In genomic region chr16:28499854-28500253, GRCh38 we compare ENCODE assay signal across 34 cellular contexts. TPM values are rescaled to one million over a fixed set of nuclear protein-coding genes. Genes with fewer than 3 reads are reported as not detected.
DNase-seq lines count a peak whose midpoint lies in the region; ATAC-seq, FAIRE-seq and TF ChIP-seq lines count a peak whose summit lies in the region.
"Had no signal": no experiment of that assay in that cellular context is flagged by ENCODE, and none has a peak within 500 bp of the region (broad histone marks: within the 10 kb centered on the region; RNA-seq: fewer than 3 reads in every experiment).

No MANE protein-coding gene starts in this region.

- no peaks in the 10 kb centered on the region for H3K9me3 ChIP-seq in CD4-positive, CD25-positive, alpha-beta regulatory T cell (ENCODE audit: control insufficient read depth in 2 of 2, low read length in 2 of 2)
- H3K9me3 ChIP-seq in naive thymus-derived CD4-positive, alpha-beta T cell (ENCODE audit: control insufficient read depth in 2 of 3, low read length in 3 of 3): no peaks in the 10 kb centered on the region
- H3K9me3 ChIP-seq in osteoblast (ENCODE audit: low read depth, low read length): no peaks in the 10 kb centered on the region
- H3K9me3 ChIP-seq: ascending aorta, colonic mucosa, gastroesophageal sphincter had no signal

- no peak overlapping the region for H3K4me2 ChIP-seq in osteoblast (ENCODE audit: insufficient read depth, low read length)

- FAIRE-seq in RCC 7860 (lab: Jason Lieb, UNC): no peak
- no peak for FAIRE-seq in H54 (lab: Jason Lieb, UNC)
- FAIRE-seq: D721Med, GM18507, H1, small intestine, urothelium cell line had no signal

- H3K27me3 ChIP-seq in CD4-positive, CD25-positive, alpha-beta regulatory T cell (ENCODE audit: control insufficient read depth, insufficient read depth, low read length): no peaks in the 10 kb centered on the region
- H3K27me3 ChIP-seq in naive thymus-derived CD4-positive, alpha-beta T cell (ENCODE audit: control insufficient read depth in 2 of 2, insufficient read depth in 2 of 2, low read length in 2 of 2): no peaks in the 10 kb centered on the region
- H3K27me3 ChIP-seq in osteoblast (ENCODE audit: insufficient read depth, low read length): peaks cover under 1% of the 10 kb centered on the region
- H3K27me3 ChIP-seq: ascending aorta, colonic mucosa had no signal

- TF ChIP-seq CTCF in osteoblast (IDR thresholded peaks at IDR 0.05; ENCODE audit: extremely low read depth, low read depth, low read length): no peak

- no peak overlapping the region for H3K4me3 ChIP-seq in CD4-positive, CD25-positive, alpha-beta regulatory T cell (ENCODE audit: low read depth, low read length)
- H3K4me3 ChIP-seq in naive thymus-derived CD4-positive, alpha-beta T cell (ENCODE audit: low read length): no peak overlapping the region
- H3K4me3 ChIP-seq in osteoblast (ENCODE audit: insufficient read depth, low read length): no peak overlapping the region
- H3K4me3 ChIP-seq: ascending aorta, colonic mucosa, gastroesophageal sphincter, lung had no signal

- peaks cover 13% of the 10 kb centered on the region for H3K4me1 ChIP-seq in CD4-positive, CD25-positive, alpha-beta regulatory T cell (ENCODE audit: control insufficient read depth, insufficient read depth, low read length, poor library complexity, severe bottlenecking)
- H3K4me1 ChIP-seq in naive thymus-derived CD4-positive, alpha-beta T cell (ENCODE audit: control insufficient read depth in 2 of 2, insufficient read depth in 2 of 2, low read length in 2 of 2): peaks cover 8 to 19% of the 10 kb centered on the region in 2 donors
- no peaks in the 10 kb centered on the region for H3K4me1 ChIP-seq in osteoblast (ENCODE audit: insufficient read depth, low read length)
- H3K4me1 ChIP-seq: ascending aorta, colonic mucosa, gastroesophageal sphincter had no signal

- H3K36me3 ChIP-seq in CD4-positive, CD25-positive, alpha-beta regulatory T cell (ENCODE audit: control insufficient read depth, insufficient read depth, low read length): no peaks in the 10 kb centered on the region
- H3K36me3 ChIP-seq in naive thymus-derived CD4-positive, alpha-beta T cell (ENCODE audit: control insufficient read depth in 2 of 3, insufficient read depth in 3 of 3, low read length in 3 of 3): peaks cover 0 to 6% (median 0%) of the 10 kb centered on the region in 3 experiments
- H3K36me3 ChIP-seq in osteoblast (ENCODE audit: insufficient read depth, low read length): no peaks in the 10 kb centered on the region
- H3K36me3 ChIP-seq: ascending aorta, colonic mucosa, gastroesophageal sphincter had no signal

- H3K4me3 Mint-ChIP-seq in CD4-positive, CD25-positive, alpha-beta regulatory T cell: peak overlapping the region in 2 of 4 donors; percentile 38
- H3K4me3 Mint-ChIP-seq in naive thymus-derived CD4-positive, alpha-beta T cell: no peak overlapping the region

- no peaks in the 10 kb centered on the region for H4K20me1 ChIP-seq in osteoblast (ENCODE audit: insufficient read depth, low read length)

- no peak for TF ChIP-seq POLR2A in H54 (IDR thresholded peaks at IDR 0.05; ENCODE audit: low read depth, low read length)

- no peaks in the 10 kb centered on the region for H3K9me3 Mint-ChIP-seq in CD4-positive, CD25-positive, alpha-beta regulatory T cell
- no peaks in the 10 kb centered on the region for H3K9me3 Mint-ChIP-seq in naive thymus-derived CD4-positive, alpha-beta T cell

- peaks cover 0 to 35% (median 14%) of the 10 kb centered on the region in 4 donors for H3K4me1 Mint-ChIP-seq in CD4-positive, CD25-positive, alpha-beta regulatory T cell
- peaks cover 29 to 38% (median 32%) of the 10 kb centered on the region in 7 donors for H3K4me1 Mint-ChIP-seq in naive thymus-derived CD4-positive, alpha-beta T cell

- POLR2A ChIA-PET in naive thymus-derived CD4-positive, alpha-beta T cell (lab: Charles Lee): interaction anchor here (0.6 kb wide), 3 partner anchors 11 to 1212 kb away, joined by 3 read pairs; no protein-coding TSS in a partner anchor

- no peak overlapping the region for H2AFZ ChIP-seq in osteoblast (ENCODE audit: low read length)

- H3K27me3 Mint-ChIP-seq in CD4-positive, CD25-positive, alpha-beta regulatory T cell: no peaks in the 10 kb centered on the region
- no peaks in the 10 kb centered on the region for H3K27me3 Mint-ChIP-seq in naive thymus-derived CD4-positive, alpha-beta T cell

- H3K27ac Mint-ChIP-seq in CD4-positive, CD25-positive, alpha-beta regulatory T cell: peak overlapping the region in 2 of 3 donors; percentile 33 to 69
- peak overlapping the region in 5 of 9 donors; percentile 31 to 92 (median 74) for H3K27ac Mint-ChIP-seq in naive thymus-derived CD4-positive, alpha-beta T cell

- CTCF ChIA-PET in naive thymus-derived CD4-positive, alpha-beta T cell (lab: Charles Lee): no interaction called here

- ATAC-seq in CD4-positive, CD25-positive, alpha-beta regulatory T cell (ENCODE audit: low read depth in 2 of 2): no peak
- ATAC-seq in naive thymus-derived CD4-positive, alpha-beta T cell: no peak
- no peak for ATAC-seq in GM19395 (IDR thresholded peaks at IDR 0.05; ENCODE audit: unreplicated experiment)
- ATAC-seq: gastroesophageal sphincter, left cardiac atrium, SK-N-SH treated with all-trans-retinoic acid at 6 μM for 48 hours had no signal

- H3K79me2 ChIP-seq in osteoblast (ENCODE audit: insufficient read depth, low read length): no peaks in the 10 kb centered on the region

- peaks cover 9% of the 10 kb centered on the region for H3K36me3 Mint-ChIP-seq in CD4-positive, CD25-positive, alpha-beta regulatory T cell
- H3K36me3 Mint-ChIP-seq in naive thymus-derived CD4-positive, alpha-beta T cell: peaks cover 0 to 22% (median 0%) of the 10 kb centered on the region in 5 donors

- DNase-seq in A172 (ENCODE audit: low spot score) (peak; percentile 66), RCC 7860 (ENCODE audit: low spot score) (peak; percentile 9), H54 (ENCODE audit: insufficient read length, low spot score) (no peak), osteoblast (ENCODE audit: insufficient read length, low spot score, missing footprints) (no peak)
- no peak for DNase-seq in CD4-positive, CD25-positive, alpha-beta regulatory T cell
- DNase-seq in naive thymus-derived CD4-positive, alpha-beta T cell: no peak
- DNase-seq: activated CD8-positive, alpha-beta memory T cell treated with anti-CD3 and anti-CD28 coated beads for 24 hours; activated T-cell treated with anti-CD3 and anti-CD28 coated beads for 4 hours; C1 segment of cervical spinal cord; colonic mucosa; effector CD4-positive, alpha-beta T cell; left cardiac atrium; OCI-M1; small intestine; stimulated activated naive CD4-positive, alpha-beta T cell treated with Interleukin-2 at 50 U/mL for 16 hours had no signal

- intact Hi-C loops in naive thymus-derived CD4-positive, alpha-beta T cell (cut with micrococcal nuclease): loop anchor here in 1 of 2 donors (10.0 kb wide), 3 partner anchors 285 to 355 kb away; partner anchors contain the start of genes TUFM and XPO6

- H3K27ac ChIP-seq in CD4-positive, CD25-positive, alpha-beta regulatory T cell (ENCODE audit: insufficient read depth, low read length, poor library complexity, severe bottlenecking): no peak overlapping the region
- H3K27ac ChIP-seq in naive thymus-derived CD4-positive, alpha-beta T cell (ENCODE audit: low read depth, low read length): no peak overlapping the region
- no peak overlapping the region for H3K27ac ChIP-seq in osteoblast (ENCODE audit: low read depth, low read length)
- H3K27ac ChIP-seq: ascending aorta, colonic mucosa, gastroesophageal sphincter had no signal

RNA-seq across cellular contexts. Expression of gene APOBR, which starts 5.4 kb away (rescaled TPM):
- total RNA-seq in A172 (2014; rRNA removed; shearing (Covaris generic)): not detected in 2 replicates
- total RNA-seq in CD4-positive, CD25-positive, alpha-beta regulatory T cell: 6.8 TPM
- under 1 TPM; 0.11 to 0.72 (median 0.21) TPM for polyA plus RNA-seq in CD4-positive, CD25-positive, alpha-beta regulatory T cell
- total RNA-seq in naive thymus-derived CD4-positive, alpha-beta T cell: 10 to 100 TPM in 2 of 5 experiments, 1 to 10 TPM in 3; 3.3 to 28.8 (median 8.2) TPM
- under 1 TPM; 0.22 to 0.79 TPM for polyA plus RNA-seq in naive thymus-derived CD4-positive, alpha-beta T cell
- under 0.01 TPM in 1 of 2 replicates, not detected in the other for total RNA-seq in osteoblast
- total RNA-seq: H1, HT-29 had no signal
- polyA plus RNA-seq: AG04450, fibroblast of lung, H1, neural cell had no signal

RNA-seq across cellular contexts. Expression of gene IL27, which starts 6.8 kb away (rescaled TPM):
- not detected in 2 replicates for total RNA-seq in A172 (2014; rRNA removed; shearing (Covaris generic))
- total RNA-seq in CD4-positive, CD25-positive, alpha-beta regulatory T cell: not detected
- polyA plus RNA-seq in CD4-positive, CD25-positive, alpha-beta regulatory T cell: not detected
- total RNA-seq in naive thymus-derived CD4-positive, alpha-beta T cell: under 1 TPM in 1 of 5 experiments, not detected in 4; 0.49 TPM
- polyA plus RNA-seq in naive thymus-derived CD4-positive, alpha-beta T cell: not detected
- not detected in 2 replicates for total RNA-seq in osteoblast
- total RNA-seq: ascending aorta; cardiac septum; colonic mucosa; Daoy; fibroblast of lung; gastroesophageal sphincter; H1; HT-29; left cardiac atrium; mononuclear cell; NCI-H460; T-helper 2 cell treated with Interferon-gamma antibody and Interleukin-4, amounts not matched to agents 100 ng/mL and 5 ng/mL, for 36 hours; temporal lobe had no signal
- polyA plus RNA-seq: AG04450, fibroblast of lung, H1, neural cell had no signal

RNA-seq across cellular contexts. Expression of gene CLN3, which starts 8.0 kb away (rescaled TPM):
- total RNA-seq in A172 (2014; rRNA removed; shearing (Covaris generic)): 23.7 and 27.0 TPM in 2 replicates
- 55.2 TPM for total RNA-seq in CD4-positive, CD25-positive, alpha-beta regulatory T cell
- 10 to 100 TPM; 24.8 to 39.3 (median 30.7) TPM for polyA plus RNA-seq in CD4-positive, CD25-positive, alpha-beta regulatory T cell
- 10 to 100 TPM; 56.5 to 76.3 (median 70.7) TPM for total RNA-seq in naive thymus-derived CD4-positive, alpha-beta T cell
- 10 to 100 TPM; 16.0 to 27.3 TPM for polyA plus RNA-seq in naive thymus-derived CD4-positive, alpha-beta T cell
- 27.9 and 28.0 TPM in 2 replicates for total RNA-seq in osteoblast

RNA-seq across cellular contexts. Expression of gene NPIPB7, which starts 27.7 kb away (rescaled TPM):
- total RNA-seq in A172 (2014; rRNA removed; shearing (Covaris generic)): not detected in 2 replicates
- total RNA-seq in CD4-positive, CD25-positive, alpha-beta regulatory T cell: not detected
- not detected for polyA plus RNA-seq in CD4-positive, CD25-positive, alpha-beta regulatory T cell
- total RNA-seq in naive thymus-derived CD4-positive, alpha-beta T cell: under 1 TPM in 4 of 5 experiments, not detected in 1; 0.22 to 0.54 (median 0.25) TPM
- not detected for polyA plus RNA-seq in naive thymus-derived CD4-positive, alpha-beta T cell
- total RNA-seq in osteoblast: not detected in 2 replicates
- total RNA-seq: ascending aorta, cardiac septum, Daoy, fibroblast of lung, H1, HT-29, left cardiac atrium, lung, mononuclear cell, NCI-H460 had no signal
- polyA plus RNA-seq: AG04450, fibroblast of lung had no signal

RNA-seq across cellular contexts. Expression of gene NUPR1, which starts 38.9 kb away (rescaled TPM):
- total RNA-seq in A172 (2014; rRNA removed; shearing (Covaris generic)): 12.8 and 72.5 TPM in 2 replicates
- not detected for total RNA-seq in CD4-positive, CD25-positive, alpha-beta regulatory T cell
- polyA plus RNA-seq in CD4-positive, CD25-positive, alpha-beta regulatory T cell: not detected
- total RNA-seq in naive thymus-derived CD4-positive, alpha-beta T cell: under 1 TPM in 2 of 5 experiments, not detected in 3; 0.05 to 0.11 TPM
- not detected for polyA plus RNA-seq in naive thymus-derived CD4-positive, alpha-beta T cell
- total RNA-seq in osteoblast: 27.9 and 31.5 TPM in 2 replicates
- total RNA-seq: T-helper 2 cell treated with Interferon-gamma antibody and Interleukin-4, amounts not matched to agents 100 ng/mL and 5 ng/mL, for 36 hours had no signal
- polyA plus RNA-seq: neural cell had no signal

Comparison
In these comparisons a context has a peak if more than half of its experiments do, and no peak if none do; other contexts are left out.
1. DNase-seq: peak in A172 (single experiment) and RCC 7860 (single experiment); none in CD4-positive, CD25-positive, alpha-beta regulatory T cell (0 of 3), naive thymus-derived CD4-positive, alpha-beta T cell (0 of 9), H54 (single experiment) and osteoblast (single experiment).